Comparison of ENCODE assay signal across 8 cellular contexts in the genomic region with DNA sequence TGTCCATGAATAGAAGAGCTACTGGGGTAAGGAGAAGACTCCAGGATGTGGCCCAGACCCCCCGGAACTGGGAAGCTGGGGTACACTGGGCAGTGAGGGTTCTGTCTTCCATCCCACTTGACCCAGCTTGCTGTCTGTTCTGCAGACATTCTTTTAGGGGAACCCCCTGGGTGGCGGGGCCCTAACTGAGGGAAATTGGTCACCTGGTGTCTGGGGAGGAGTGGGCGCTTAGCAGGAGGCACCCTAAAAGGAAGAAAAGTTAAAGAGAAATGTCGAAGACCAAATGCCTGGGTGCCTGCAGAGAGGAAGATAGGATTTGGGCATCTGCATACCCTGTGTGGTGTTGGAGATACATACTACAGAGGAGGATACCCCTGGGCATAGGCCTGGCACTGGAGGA. TPM values are rescaled to one million over a fixed set of nuclear protein-coding genes. Genes with fewer than 3 reads are reported as not detected.
A peak's percentile ranks its signal among the peaks of the same experiment; 100 is the strongest.
DNase-seq lines count a peak whose midpoint lies in the region; ATAC-seq and TF ChIP-seq lines count a peak whose summit lies in the region.

No MANE protein-coding gene starts in this region.

- peak overlapping the region; percentile 83 for H3K4me3 ChIP-seq in BE2C (ENCODE audit: low read depth, low read length)
- peak overlapping the region; percentile 84 for H3K4me3 ChIP-seq in Karpas-422 (ENCODE audit: low read length)
- peak overlapping the region; percentile 66 to 94 (median 83) for H3K4me3 ChIP-seq in dorsolateral prefrontal cortex

- intact Hi-C loops in dorsolateral prefrontal cortex (cut with DNase I) (loop anchor here in 1 of 2 donors (2.0 kb wide), 1 partner anchor 61 kb away; the partner anchor contains the start of gene PLOD3), natural killer cell (cut with micrococcal nuclease) (no loop called here)

- DNase-seq in BE2C, result no peak
- no peak for DNase-seq in Karpas-422
- no peak for DNase-seq in dorsolateral prefrontal cortex
- no peak for DNase-seq in natural killer cell
- no peak for DNase-seq in KBM-7
- DNase-seq in DMS 273 (lab: John Stamatoyannopoulos, UW; ENCODE audit: unreplicated experiment), result no peak
- DNase-seq in NCI-H1105 treated with DMSO at 0.1 percent for 48 hours (lab: John Stamatoyannopoulos, UW), result no peak

- H3K9me3 ChIP-seq in BE2C (no peaks in the 10 kb centered on the region), Karpas-422 (ENCODE audit: low read length) (no peaks in the 10 kb centered on the region)

- H3K4me2 ChIP-seq in Karpas-422 (ENCODE audit: low read depth, low read length, poor library complexity, severe bottlenecking), result peak overlapping the region; percentile 82

- in situ Hi-C loops in KBM-7 (cut with MboI; ENCODE audit: low pct_unique_long_range_greater_than_20kb, low sequenced_read_pairs), result no loop called here

- H3K36me3 Mint-ChIP-seq in natural killer cell, result no peaks in the 10 kb centered on the region

- H2AFZ ChIP-seq in Karpas-422 (ENCODE audit: low read length), result no peak overlapping the region

- peak overlapping the region; percentile 97 for H3K9ac ChIP-seq in Karpas-422 (ENCODE audit: low read length)

- peak overlapping the region; percentile 72 for H3K4me3 Mint-ChIP-seq in natural killer cell

- ATAC-seq in natural killer cell, result no peak
- ATAC-seq in GM19324 (IDR thresholded peaks at IDR 0.05; ENCODE audit: low FRiP score, unreplicated experiment), result no peak

- H3K27me3 Mint-ChIP-seq in natural killer cell (ENCODE audit: low read depth in 2 of 2), result peaks cover 0 to 4% of the 10 kb centered on the region in 2 donors

- H3K79me2 ChIP-seq in Karpas-422 (ENCODE audit: low read length), result peaks cover 24% of the 10 kb centered on the region

- H3K9me3 Mint-ChIP-seq in natural killer cell, result no peaks in the 10 kb centered on the region

- H3K4me1 ChIP-seq in BE2C, result peaks cover 3% of the 10 kb centered on the region; the same call in 1 of the 2 replicates
- peaks cover 21% of the 10 kb centered on the region for H3K4me1 ChIP-seq in Karpas-422 (ENCODE audit: low read length)

- no peaks in the 10 kb centered on the region for H3K9me2 ChIP-seq in Karpas-422 (replicated peaks; ENCODE audit: insufficient read depth, low read length)

- H3K27me3 ChIP-seq in BE2C (no peaks in the 10 kb centered on the region), Karpas-422 (ENCODE audit: low read length) (no peaks in the 10 kb centered on the region), dorsolateral prefrontal cortex (no peaks in the 10 kb centered on the region)

- H3K36me3 ChIP-seq in BE2C (peaks cover 9% of the 10 kb centered on the region), Karpas-422 (ENCODE audit: insufficient read depth, low read length) (peaks cover 4% of the 10 kb centered on the region; the same call in 1 of the 2 replicates)

- no peak overlapping the region for H3K27ac Mint-ChIP-seq in natural killer cell

- peak overlapping the region; percentile 63 for H3K27ac ChIP-seq in Karpas-422 (ENCODE audit: low read length)
- H3K27ac ChIP-seq in dorsolateral prefrontal cortex, result peak overlapping the region in 24 of 59 donors; percentile 17 to 90 (median 68)

- H4K20me1 ChIP-seq in Karpas-422 (ENCODE audit: insufficient read depth, low read depth, low read length), result no peaks in the 10 kb centered on the region

- TF ChIP-seq CTCF in BE2C (IDR thresholded peaks at IDR 0.05; ENCODE audit: low read depth, low read length), result no peak
- TF ChIP-seq CTCF in dorsolateral prefrontal cortex (IDR thresholded peaks at IDR 0.05 in 54 of 56, conservative IDR thresholded peaks at IDR 0.05 in 2 of 56; ENCODE audit: low read depth in 1 of 56, partially characterized antibody in 56 of 56), result no peak
- no peak for TF ChIP-seq CTCF in natural killer cell (IDR thresholded peaks at IDR 0.05)

- peaks cover 6 to 11% of the 10 kb centered on the region in 2 donors for H3K4me1 Mint-ChIP-seq in natural killer cell

RNA-seq across cellular contexts. Expression of gene AP1S1, which starts 1.0 kb away (rescaled TPM):
- polyA plus RNA-seq in BE2C (2012; ENCODE audit: insufficient read depth, insufficient read length, low read depth), result 312 TPM
- total RNA-seq in Karpas-422 (2014; rRNA removed; shearing (Covaris generic); ENCODE audit: low replicate concordance), result 150 and 256 TPM in 2 replicates
- total RNA-seq in dorsolateral prefrontal cortex, result 100 to 1,000 TPM in 60 of 120 experiments, 10 to 100 TPM in 60; 39.7 to 176 (median 100.0) TPM
- total RNA-seq in natural killer cell, result 1 to 10 TPM; 4.3 to 7.0 (median 5.0) TPM

RNA-seq across cellular contexts. Expression of gene VGF, which starts 10.1 kb away (rescaled TPM):
- 1,310 TPM for polyA plus RNA-seq in BE2C (2012; ENCODE audit: insufficient read depth, insufficient read length, low read depth)
- 0.86 and 1.4 TPM in 2 replicates for total RNA-seq in Karpas-422 (2014; rRNA removed; shearing (Covaris generic); ENCODE audit: low replicate concordance)
- total RNA-seq in dorsolateral prefrontal cortex (100 to 1,000 TPM in 22 of 120 experiments, 10 to 100 TPM in 93, 1 to 10 TPM in 5; 5.8 to 171 (median 31.4) TPM), natural killer cell (not detected)

RNA-seq across cellular contexts. Expression of gene NAT16, which starts 24.8 kb away (rescaled TPM):
- polyA plus RNA-seq in BE2C (2012; ENCODE audit: insufficient read depth, insufficient read length, low read depth), result 3.5 TPM
- total RNA-seq in Karpas-422 (2014; rRNA removed; shearing (Covaris generic); ENCODE audit: low replicate concordance), result not detected in 2 replicates
- total RNA-seq in dorsolateral prefrontal cortex (1 to 10 TPM in 61 of 120 experiments, under 1 TPM in 53, not detected in 6; 0.23 to 5.3 (median 1.1) TPM), natural killer cell (not detected)

RNA-seq across cellular contexts. Expression of gene SERPINE1, which starts 28.4 kb away (rescaled TPM):
- polyA plus RNA-seq in BE2C (2012; ENCODE audit: insufficient read depth, insufficient read length, low read depth), result 2.7 TPM
- not detected in 2 replicates for total RNA-seq in Karpas-422 (2014; rRNA removed; shearing (Covaris generic); ENCODE audit: low replicate concordance)
- total RNA-seq in dorsolateral prefrontal cortex (10 to 100 TPM in 4 of 120 experiments, 1 to 10 TPM in 94, under 1 TPM in 22; 0.31 to 13.4 (median 2.0) TPM), natural killer cell (1 to 10 TPM in 2 of 3 donors, under 1 TPM in 1; 0.48 to 5.5 (median 1.1) TPM)

RNA-seq across cellular contexts. Expression of gene MOGAT3, which starts 45.5 kb away (rescaled TPM):
- not detected for polyA plus RNA-seq in BE2C (2012; ENCODE audit: insufficient read depth, insufficient read length, low read depth)
- not detected in 2 replicates for total RNA-seq in Karpas-422 (2014; rRNA removed; shearing (Covaris generic); ENCODE audit: low replicate concordance)
- under 1 TPM in 3 of 120 experiments, not detected in 117; 0.25 to 0.69 (median 0.51) TPM for total RNA-seq in dorsolateral prefrontal cortex
- total RNA-seq in natural killer cell, result not detected

Comparison
In these comparisons a context has a peak if more than half of its experiments do, and no peak if none do; other contexts are left out.
1. RNA of gene AP1S1, which starts 1.0 kb away (total RNA-seq): 150 to 256 TPM in Karpas-422 and 39.7 to 176 TPM in dorsolateral prefrontal cortex; 4.3 to 7.0 TPM in natural killer cell; every median in the first group is over 4 times any median in the second.
2. Peak in every context shown above with its lines, with median percentiles within 50 percentile points of each other: H3K4me3 ChIP-seq.